24 cellular contexts compared by ENCODE assay signal in genomic region chr19:8421484-8422461, GRCh38. TPM values are rescaled to one million over a fixed set of nuclear protein-coding genes. Genes with fewer than 3 reads are reported as not detected.
DNase-seq lines count a peak whose midpoint lies in the region; ATAC-seq, FAIRE-seq and TF ChIP-seq lines count a peak whose summit lies in the region.
"Had no signal": no experiment of that assay in that cellular context is flagged by ENCODE, and none has a peak within 500 bp of the region (broad histone marks: within the 10 kb centered on the region; RNA-seq: fewer than 3 reads in every experiment).

No MANE protein-coding gene starts in this region.

- H3K27me3 ChIP-seq in hepatocyte, result no peaks in the 10 kb centered on the region
- H3K27me3 ChIP-seq in pancreas, result no peaks in the 10 kb centered on the region
- H3K27me3 ChIP-seq: BLaER1 had no signal

- POLR2A ChIA-PET in RWPE1 (lab: Yijun Ruan, JAX; ENCODE audit: low non-redundant PET), result no interaction called here

- no peak for FAIRE-seq in pancreas (lab: Jason Lieb, UNC)
- FAIRE-seq: A549, GM12878 had no signal

- CTCF ChIA-PET in RWPE1 (lab: Yijun Ruan, JAX), result no interaction called here
- CTCF ChIA-PET in activated CD8-positive, alpha-beta memory T cell treated with anti-CD3 and anti-CD28 coated beads, Interleukin-2, amount 10 ng/mL, durations not matched to agents 7 days and 5 days (lab: Charles Lee), result no interaction called here

- intact Hi-C loops in pancreas (cut with DNase I), result no loop called here

- H3K27me3 Mint-ChIP-seq in activated CD8-positive, alpha-beta memory T cell treated with anti-CD3 and anti-CD28 coated beads, Interleukin-2, amount 10 ng/mL, durations not matched to agents 7 days and 5 days, result no peaks in the 10 kb centered on the region

- no peaks in the 10 kb centered on the region for H3K4me1 Mint-ChIP-seq in activated CD8-positive, alpha-beta memory T cell treated with anti-CD3 and anti-CD28 coated beads, Interleukin-2, amount 10 ng/mL, durations not matched to agents 7 days and 5 days

- 81% methylated on average over 28 of the region's 28 CpGs for WGBS in hepatocyte (ENCODE audit: low lambda C conversion rate, missing lambda C conversion rate)
- WGBS in pancreas, 2 donors, result 55 to 61% methylated on average over 28 of the region's 28 CpGs

- no peak overlapping the region for H3K4me2 ChIP-seq in hepatocyte
- H3K4me2 ChIP-seq: A549, BLaER1 had no signal

- H3K9me3 Mint-ChIP-seq in activated CD8-positive, alpha-beta memory T cell treated with anti-CD3 and anti-CD28 coated beads, Interleukin-2, amount 10 ng/mL, durations not matched to agents 7 days and 5 days (ENCODE audit: low read depth), result no peaks in the 10 kb centered on the region
- H3K9me3 Mint-ChIP-seq: CD8-positive, alpha-beta T cell had no signal

- no peaks in the 10 kb centered on the region for H3K36me3 Mint-ChIP-seq in activated CD8-positive, alpha-beta memory T cell treated with anti-CD3 and anti-CD28 coated beads, Interleukin-2, amount 10 ng/mL, durations not matched to agents 7 days and 5 days

- H4K20me1 ChIP-seq in hepatocyte (ENCODE audit: insufficient read depth, poor library complexity, severe bottlenecking), result no peaks in the 10 kb centered on the region
- H4K20me1 ChIP-seq: BLaER1 had no signal

- H3K9me2 ChIP-seq in hepatocyte (replicated peaks; ENCODE audit: insufficient read depth), result no peaks in the 10 kb centered on the region

- DNase-seq in RWPE1 (ENCODE audit: low spot score), result no peak
- DNase-seq in hepatocyte (ENCODE audit: low spot score), result peak; percentile 23
- DNase-seq in pancreas, result peak in 4 of 6 donors; percentile 32 to 81 (median 54)
- DNase-seq in activated CD8-positive, alpha-beta memory T cell treated with anti-CD3 and anti-CD28 coated beads, Interleukin-2, amount 50 U/mL, for 4 hours, result no peak
- no peak for DNase-seq in activated CD8-positive, alpha-beta memory T cell treated with anti-CD3 and anti-CD28 coated beads, Interleukin-2, amount 10 ng/mL, durations not matched to agents 7 days and 5 days
- DNase-seq: CD8-positive, alpha-beta T cell; DMS53; EL; IMR-90; NCI-H1417 treated with DMSO at 0.1 percent for 48 hours; NCI-H187 treated with DMSO at 0.1 percent for 48 hours; NCI-H345; NCI-H524 treated with DMSO at 0.1 percent for 48 hours; PC-3; RPMI8226; SIG-M5 had no signal

- H3K4me3 Mint-ChIP-seq in activated CD8-positive, alpha-beta memory T cell treated with anti-CD3 and anti-CD28 coated beads, Interleukin-2, amount 10 ng/mL, durations not matched to agents 7 days and 5 days, result no peak overlapping the region
- H3K4me3 Mint-ChIP-seq: CD8-positive, alpha-beta T cell had no signal

- H3K4me1 ChIP-seq in hepatocyte (ENCODE audit: insufficient read depth) (peaks cover 11% of the 10 kb centered on the region), pancreas (peaks cover 0 to 12% (median 0%) of the 10 kb centered on the region in 3 donors)

- no peaks in the 10 kb centered on the region for H3K79me2 ChIP-seq in hepatocyte

- H3K4me3 ChIP-seq in hepatocyte (no peak overlapping the region), pancreas (no peak overlapping the region)
- H3K4me3 ChIP-seq: A549, BLaER1, GM12878, HAP-1 had no signal

- no peaks in the 10 kb centered on the region for H3K36me3 ChIP-seq in hepatocyte (replicated peaks; ENCODE audit: insufficient read depth, low read depth)
- no peaks in the 10 kb centered on the region for H3K36me3 ChIP-seq in pancreas
- H3K36me3 ChIP-seq: HAP-1 had no signal

- TF ChIP-seq CTCF in RWPE1 (conservative IDR thresholded peaks at IDR 0.05; ENCODE audit: low read depth), result no peak
- no peak for TF ChIP-seq CTCF in hepatocyte (IDR thresholded peaks at IDR 0.05; ENCODE audit: poor library complexity)
- TF ChIP-seq CTCF in pancreas (IDR thresholded peaks at IDR 0.05), result no peak

- H3K27ac ChIP-seq in RWPE1, result peak overlapping the region; percentile 9; the same call in 1 of the 2 replicates
- peak overlapping the region; percentile 48 for H3K27ac ChIP-seq in hepatocyte
- H3K27ac ChIP-seq in pancreas, result peak overlapping the region in 3 of 4 donors; percentile 13 to 36 (median 28)
- H3K27ac ChIP-seq: BLaER1, HL-60 had no signal

- H3K27ac Mint-ChIP-seq in activated CD8-positive, alpha-beta memory T cell treated with anti-CD3 and anti-CD28 coated beads, Interleukin-2, amount 10 ng/mL, durations not matched to agents 7 days and 5 days, result no peak overlapping the region
- H3K27ac Mint-ChIP-seq: CD8-positive, alpha-beta T cell had no signal

- H3K9me3 ChIP-seq in hepatocyte (ENCODE audit: low read depth), result no peaks in the 10 kb centered on the region
- H3K9me3 ChIP-seq in pancreas, result no peaks in the 10 kb centered on the region
- H3K9me3 ChIP-seq: A549, BLaER1, HAP-1 had no signal

- no peak overlapping the region for H2AFZ ChIP-seq in hepatocyte

- peak; percentile 17 to 74 (median 63) for ATAC-seq in pancreas
- no peak for ATAC-seq in activated CD8-positive, alpha-beta memory T cell treated with anti-CD3 and anti-CD28 coated beads, Interleukin-2, amount 10 ng/mL, durations not matched to agents 7 days and 5 days
- ATAC-seq in GM18861 (IDR thresholded peaks at IDR 0.05; ENCODE audit: unreplicated experiment), result no peak
- ATAC-seq: A549; CD8-positive, alpha-beta T cell; GM12878; PC-3; SK-N-SH treated with all-trans-retinoic acid at 6 μM for 48 hours had no signal

RNA-seq across cellular contexts. Expression of gene MARCHF2, which starts 8.7 kb away (rescaled TPM):
- total RNA-seq in hepatocyte (39.0 and 73.5 TPM in 2 replicates), pancreas (10 to 100 TPM in 5 of 6 donors, 1 to 10 TPM in 1; 8.8 to 18.0 (median 11.0) TPM)
- polyA plus RNA-seq in hepatocyte (32.9 and 38.5 TPM in 2 replicates), pancreas (10 to 100 TPM; 17.1 to 22.6 TPM)
- 10 to 100 TPM; 16.5 to 20.9 TPM for total RNA-seq in activated CD8-positive, alpha-beta memory T cell treated with anti-CD3 and anti-CD28 coated beads, Interleukin-2, amount 10 ng/mL, durations not matched to agents 7 days and 5 days

RNA-seq across cellular contexts. Expression of gene HNRNPM, which starts 23.0 kb away (rescaled TPM):
- total RNA-seq in hepatocyte, result 64.7 and 69.3 TPM in 2 replicates
- 159 and 161 TPM in 2 replicates for polyA plus RNA-seq in hepatocyte
- total RNA-seq in pancreas, result 10 to 100 TPM; 44.5 to 88.3 (median 66.6) TPM
- 10 to 100 TPM; 52.5 to 90.1 TPM for polyA plus RNA-seq in pancreas
- 100 to 1,000 TPM; 226 to 309 TPM for total RNA-seq in activated CD8-positive, alpha-beta memory T cell treated with anti-CD3 and anti-CD28 coated beads, Interleukin-2, amount 10 ng/mL, durations not matched to agents 7 days and 5 days

RNA-seq across cellular contexts. Expression of gene RAB11B, which starts 31.6 kb away (rescaled TPM):
- total RNA-seq in hepatocyte, result 30.9 and 47.1 TPM in 2 replicates
- polyA plus RNA-seq in hepatocyte, result 174 and 216 TPM in 2 replicates
- total RNA-seq in pancreas, result 10 to 100 TPM; 52.1 to 75.2 (median 56.8) TPM
- 100 to 1,000 TPM in 1 of 2 donors, 10 to 100 TPM in 1; 84.6 to 107 TPM for polyA plus RNA-seq in pancreas
- 10 to 100 TPM; 96.2 to 97.3 TPM for total RNA-seq in activated CD8-positive, alpha-beta memory T cell treated with anti-CD3 and anti-CD28 coated beads, Interleukin-2, amount 10 ng/mL, durations not matched to agents 7 days and 5 days

RNA-seq across cellular contexts. Expression of gene ANGPTL4, which starts 57.8 kb away (rescaled TPM):
- 12.0 and 14.7 TPM in 2 replicates for total RNA-seq in hepatocyte
- 23.4 and 26.3 TPM in 2 replicates for polyA plus RNA-seq in hepatocyte
- total RNA-seq in pancreas, result 10 to 100 TPM in 4 of 6 donors, 1 to 10 TPM in 2; 2.8 to 82.8 (median 22.5) TPM
- polyA plus RNA-seq in pancreas, result 100 to 1,000 TPM in 1 of 2 donors, 10 to 100 TPM in 1; 95.0 to 169 TPM
- under 1 TPM; 0.50 to 0.82 TPM for total RNA-seq in activated CD8-positive, alpha-beta memory T cell treated with anti-CD3 and anti-CD28 coated beads, Interleukin-2, amount 10 ng/mL, durations not matched to agents 7 days and 5 days
- total RNA-seq: CD8-positive, alpha-beta T cell; GM12878; HT1080 had no signal

Comparison
In these comparisons a context has a peak if more than half of its experiments do, and no peak if none do; other contexts are left out.
1. DNase-seq: peak in hepatocyte (single experiment) and pancreas (4 of 6); none in RWPE1 (single experiment), activated CD8-positive, alpha-beta memory T cell treated with anti-CD3 and anti-CD28 coated beads, Interleukin-2, amount 50 U/mL, for 4 hours (single experiment) and activated CD8-positive, alpha-beta memory T cell treated with anti-CD3 and anti-CD28 coated beads, Interleukin-2, amount 10 ng/mL, durations not matched to agents 7 days and 5 days (single experiment).
2. ATAC-seq: peak in pancreas (4 of 4); none in activated CD8-positive, alpha-beta memory T cell treated with anti-CD3 and anti-CD28 coated beads, Interleukin-2, amount 10 ng/mL, durations not matched to agents 7 days and 5 days (single experiment) and GM18861 (single experiment).
3. Peak in every context shown above with its lines, with median percentiles within 50 percentile points of each other: H3K27ac ChIP-seq.